In genomic region chr9:136685792-136686533, GRCh38 we compare ENCODE assay signal across 8 cellular contexts. TPM values are rescaled to one million over a fixed set of nuclear protein-coding genes. Genes with fewer than 3 reads are reported as not detected.
A peak's percentile ranks its signal among the peaks of the same experiment; 100 is the strongest.
DNase-seq lines count a peak whose midpoint lies in the region; ATAC-seq and TF ChIP-seq lines count a peak whose summit lies in the region.

No MANE protein-coding gene starts in this region.

- H3K27me3 ChIP-seq in CD8-positive, alpha-beta T cell (ENCODE audit: insufficient read depth, low read length): no peaks in the 10 kb centered on the region
- peaks cover 10% of the 10 kb centered on the region for H3K27me3 ChIP-seq in endodermal cell (ENCODE audit: control insufficient read depth, insufficient read depth, low read length, poor library complexity, severe bottlenecking)

- H3K27me3 Mint-ChIP-seq in CD8-positive, alpha-beta T cell (ENCODE audit: low read depth): no peaks in the 10 kb centered on the region
- H3K27me3 Mint-ChIP-seq in endodermal cell (ENCODE audit: insufficient read depth) (peaks cover 12% of the 10 kb centered on the region), neural crest cell (ENCODE audit: low read depth) (peaks cover 23% of the 10 kb centered on the region)

- H3K9me3 ChIP-seq in CD8-positive, alpha-beta T cell (ENCODE audit: low read length): no peaks in the 10 kb centered on the region
- no peaks in the 10 kb centered on the region for H3K9me3 ChIP-seq in endodermal cell (ENCODE audit: control insufficient read depth, low read length)

- 59 to 85% methylated on average over 11 to 19 of the region's 19 CpGs for WGBS in endodermal cell (ENCODE audit: insufficient coverage in 1 of 2, insufficient read length in 1 of 2), 2 experiments

- no peak for DNase-seq in CD8-positive, alpha-beta T cell
- DNase-seq in NOMO-1 treated with DMSO at 0.1 percent for 48 hours (lab: John Stamatoyannopoulos, UW; ENCODE audit: unreplicated experiment) (peak; percentile 26), endodermal cell (no peak), neural crest cell (ENCODE audit: low read depth, low spot score) (no peak), NAMALWA (ENCODE audit: low spot score) (no peak), NCI-H1694 (lab: John Stamatoyannopoulos, UW) (no peak), SK-N-DZ (ENCODE audit: low spot score) (no peak)

- H3K36me3 Mint-ChIP-seq in CD8-positive, alpha-beta T cell: no peaks in the 10 kb centered on the region
- H3K36me3 Mint-ChIP-seq in endodermal cell (ENCODE audit: low read depth) (no peaks in the 10 kb centered on the region), neural crest cell (ENCODE audit: low read depth) (no peaks in the 10 kb centered on the region)

- ATAC-seq in CD8-positive, alpha-beta T cell: no peak
- ATAC-seq in HG03571 (IDR thresholded peaks at IDR 0.05; ENCODE audit: unreplicated experiment): no peak

- peaks cover 5% of the 10 kb centered on the region for H3K4me1 Mint-ChIP-seq in CD8-positive, alpha-beta T cell (ENCODE audit: low read depth)
- H3K4me1 Mint-ChIP-seq in endodermal cell (peaks cover 5% of the 10 kb centered on the region), neural crest cell (no peaks in the 10 kb centered on the region)

- H3K27ac Mint-ChIP-seq in CD8-positive, alpha-beta T cell: no peak overlapping the region
- H3K27ac Mint-ChIP-seq in endodermal cell (no peak overlapping the region), neural crest cell (ENCODE audit: unreplicated experiment) (peak overlapping the region; percentile 43)

- H3K4me1 ChIP-seq in CD8-positive, alpha-beta T cell (ENCODE audit: insufficient read depth, low read length): peaks cover 9% of the 10 kb centered on the region
- H3K4me1 ChIP-seq in endodermal cell (ENCODE audit: control insufficient read depth, insufficient read depth, low read length): peaks cover 4% of the 10 kb centered on the region

- CTCF ChIA-PET in CD8-positive, alpha-beta T cell (lab: Charles Lee): interaction anchor here (1.8 kb wide), 2 partner anchors 13 to 198 kb away, joined by 6 to 7 read pairs; no protein-coding TSS in a partner anchor

- H3K9me3 Mint-ChIP-seq in CD8-positive, alpha-beta T cell: no peaks in the 10 kb centered on the region
- no peaks in the 10 kb centered on the region for H3K9me3 Mint-ChIP-seq in endodermal cell
- no peaks in the 10 kb centered on the region for H3K9me3 Mint-ChIP-seq in neural crest cell

- intact Hi-C loops in CD8-positive, alpha-beta T cell (cut with DNase I, micrococcal nuclease): no loop called here

- peak overlapping the region; percentile 53 for H3K9ac ChIP-seq in endodermal cell (ENCODE audit: extremely low read depth, low read length, poor library complexity, severe bottlenecking)

- POLR2A ChIA-PET in CD8-positive, alpha-beta T cell (lab: Charles Lee): interaction anchor here (0.6 to 1.0 kb wide), 2 partner anchors 27 to 193 kb away, joined by 3 read pairs; no protein-coding TSS in a partner anchor

- H3K36me3 ChIP-seq in CD8-positive, alpha-beta T cell (ENCODE audit: insufficient read depth, low read length): no peaks in the 10 kb centered on the region
- no peaks in the 10 kb centered on the region for H3K36me3 ChIP-seq in endodermal cell (ENCODE audit: control insufficient read depth, insufficient read depth, low read length)

- TF ChIP-seq CTCF in CD8-positive, alpha-beta T cell (IDR thresholded peaks at IDR 0.05): no peak
- no peak for TF ChIP-seq CTCF in endodermal cell (conservative IDR thresholded peaks at IDR 0.05)
- no peak for TF ChIP-seq CTCF in neural crest cell (conservative IDR thresholded peaks at IDR 0.05)

- peak overlapping the region; percentile 63 for H3K4me3 ChIP-seq in CD8-positive, alpha-beta T cell (ENCODE audit: low read depth, low read length)
- peak overlapping the region; percentile 76 for H3K4me3 ChIP-seq in endodermal cell (ENCODE audit: low read length)

- no peak overlapping the region for H3K27ac ChIP-seq in CD8-positive, alpha-beta T cell (ENCODE audit: low read depth, low read length)
- H3K27ac ChIP-seq in endodermal cell (ENCODE audit: low read depth, low read length): no peak overlapping the region

- H3K4me3 Mint-ChIP-seq in CD8-positive, alpha-beta T cell: peak overlapping the region; percentile 78
- peak overlapping the region; percentile 71 for H3K4me3 Mint-ChIP-seq in endodermal cell
- peak overlapping the region; percentile 84 for H3K4me3 Mint-ChIP-seq in neural crest cell

RNA-seq across cellular contexts. Expression of gene AGPAT2, which starts 1.3 kb away (rescaled TPM):
- 1 to 10 TPM; 4.7 TPM for total RNA-seq in CD8-positive, alpha-beta T cell
- 10 to 100 TPM; 33.4 to 39.8 TPM for total RNA-seq in endodermal cell
- 16.9 TPM for polyA plus RNA-seq in endodermal cell (2013, experiment 1 of 2)
- polyA plus RNA-seq in endodermal cell (2013, experiment 2 of 2): 14.3 TPM
- 18.4 and 19.0 TPM in 2 replicates for total RNA-seq in neural crest cell
- 0.70 and 1.1 TPM in 2 replicates for polyA plus RNA-seq in SK-N-DZ (2014; cell fraction: cytosol; rRNA removed)
- polyA plus RNA-seq in SK-N-DZ (2014; cell fraction: nucleus; rRNA removed): 0.12 and 0.54 TPM in 2 replicates

RNA-seq across cellular contexts. Expression of gene EGFL7, which starts 23.2 kb away (rescaled TPM):
- not detected for total RNA-seq in CD8-positive, alpha-beta T cell
- total RNA-seq in endodermal cell: 10 to 100 TPM; 31.5 to 34.0 TPM
- 19.7 TPM for polyA plus RNA-seq in endodermal cell (2013, experiment 1 of 2)
- 15.6 TPM for polyA plus RNA-seq in endodermal cell (2013, experiment 2 of 2)
- 14.1 and 16.8 TPM in 2 replicates for total RNA-seq in neural crest cell
- polyA plus RNA-seq in SK-N-DZ (2014; cell fraction: cytosol; rRNA removed): 0.73 TPM in 1 of 2 replicates, not detected in the other
- polyA plus RNA-seq in SK-N-DZ (2014; cell fraction: nucleus; rRNA removed): 6.2 TPM in 1 of 2 replicates, not detected in the other

RNA-seq across cellular contexts. Expression of gene DIPK1B, which starts 26.4 kb away (rescaled TPM):
- under 1 TPM; 0.22 to 0.62 TPM for total RNA-seq in CD8-positive, alpha-beta T cell
- 10 to 100 TPM; 35.1 to 45.4 TPM for total RNA-seq in endodermal cell
- 56.2 TPM for polyA plus RNA-seq in endodermal cell (2013, experiment 1 of 2)
- 53.5 TPM for polyA plus RNA-seq in endodermal cell (2013, experiment 2 of 2)
- 46.3 and 49.2 TPM in 2 replicates for total RNA-seq in neural crest cell
- 78.9 and 87.2 TPM in 2 replicates for polyA plus RNA-seq in SK-N-DZ (2014; cell fraction: cytosol; rRNA removed)
- polyA plus RNA-seq in SK-N-DZ (2014; cell fraction: nucleus; rRNA removed): 150 and 195 TPM in 2 replicates

RNA-seq across cellular contexts. Expression of gene LCN10, which starts 56.8 kb away (rescaled TPM):
- total RNA-seq in CD8-positive, alpha-beta T cell: under 1 TPM; 0.14 to 0.38 TPM
- total RNA-seq in endodermal cell (1 to 10 TPM in 1 of 2 donors, under 1 TPM in 1; 0.91 to 1.1 TPM), neural crest cell (not detected in 2 replicates)
- polyA plus RNA-seq in endodermal cell (2013, experiment 1 of 2): 0.07 TPM
- 0.17 TPM for polyA plus RNA-seq in endodermal cell (2013, experiment 2 of 2)
- 0.12 and 0.60 TPM in 2 replicates for polyA plus RNA-seq in SK-N-DZ (2014; cell fraction: cytosol; rRNA removed)
- polyA plus RNA-seq in SK-N-DZ (2014; cell fraction: nucleus; rRNA removed): 0.13 TPM in 1 of 2 replicates, not detected in the other

Comparison
In these comparisons a context has a peak if more than half of its experiments do, and no peak if none do; other contexts are left out.
1. RNA of gene EGFL7, which starts 23.2 kb away (total RNA-seq): 31.5 to 34.0 TPM in endodermal cell and 14.1 to 16.8 TPM in neural crest cell; not detected in CD8-positive, alpha-beta T cell; every median in the first group is over 10 times any median in the second.
2. RNA of gene DIPK1B, which starts 26.4 kb away (total RNA-seq): 46.3 to 49.2 TPM in neural crest cell and 35.1 to 45.4 TPM in endodermal cell; 0.22 to 0.62 TPM in CD8-positive, alpha-beta T cell; every median in the first group is over 10 times any median in the second.
3. Peak in every context shown above with its lines, with median percentiles within 50 percentile points of each other: H3K4me3 Mint-ChIP-seq.